Comparison of ENCODE assay signal across 2 cellular contexts in the genomic region with DNA sequence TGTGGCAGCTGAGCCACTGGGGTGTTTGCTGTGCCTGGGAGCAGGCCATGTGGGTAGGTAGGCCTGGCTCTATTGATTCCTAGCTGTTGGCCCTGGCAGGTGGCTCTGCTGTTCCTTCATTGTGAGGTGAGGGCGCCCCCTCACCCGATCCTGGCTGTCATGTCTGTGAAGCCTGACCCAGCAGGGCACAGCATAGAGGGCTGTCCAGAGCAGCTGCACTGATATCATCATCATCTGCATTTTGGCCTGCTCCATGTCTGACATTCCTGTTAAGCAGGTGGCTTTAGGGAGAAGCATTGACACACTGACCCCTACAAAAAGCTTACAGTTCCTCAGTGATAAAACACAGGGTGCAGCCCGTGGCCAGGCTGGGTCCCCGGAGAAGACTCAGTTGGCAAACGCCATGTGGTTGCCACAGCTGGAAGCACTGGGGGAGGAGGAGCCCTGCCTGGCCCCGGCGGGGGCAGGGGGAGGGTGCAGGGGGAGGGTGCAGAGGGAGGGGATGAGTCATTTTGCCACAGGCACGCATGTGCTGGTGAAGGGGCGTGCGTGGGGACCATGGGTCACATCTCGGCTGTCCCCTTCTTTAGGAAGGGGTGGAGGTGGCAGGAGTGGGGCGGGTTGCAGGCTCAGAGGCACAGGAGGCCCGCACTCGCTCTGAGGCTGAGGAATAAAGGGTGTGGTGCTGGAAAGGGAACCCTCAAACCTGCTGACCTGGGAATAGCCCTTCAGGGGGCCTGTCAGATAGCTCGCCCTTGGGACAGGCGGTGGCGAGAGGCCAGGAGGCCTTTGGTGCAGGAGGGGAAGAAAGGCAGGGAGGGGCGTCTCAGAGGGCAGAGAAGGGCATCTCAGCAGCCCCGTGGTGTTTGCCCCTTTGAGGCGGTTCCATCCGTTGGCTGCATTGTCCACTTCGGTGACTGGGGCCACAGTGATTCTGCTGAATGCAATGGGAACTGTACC.
A peak's percentile ranks its signal among the peaks of the same experiment; 100 is the strongest.
TF ChIP-seq lines count a peak whose summit lies in the region.

No MANE protein-coding gene starts in this region.

TF ChIP-seq in GM23338, 12 proteins besides CTCF, POLR2A, EP300 and RAD21:
- no peak for TF ChIP-seq NANOG (IDR thresholded peaks at IDR 0.05; ENCODE audit: borderline replicate concordance)
- TF ChIP-seq ZNF462 (CRISPR knock-in tag; IDR thresholded peaks at IDR 0.05), result no peak
- no peak for TF ChIP-seq CREB1 (CRISPR knock-in tag; IDR thresholded peaks at IDR 0.05; ENCODE audit: low read depth)
- TF ChIP-seq ZNF114 (CRISPR knock-in tag; IDR thresholded peaks at IDR 0.05), result no peak
- TF ChIP-seq ZNF331 (CRISPR knock-in tag; IDR thresholded peaks at IDR 0.05; ENCODE audit: low read depth), result no peak
- no peak for TF ChIP-seq EZH2 (IDR thresholded peaks at IDR 0.05; ENCODE audit: low read depth, unreplicated experiment)
- no peak for TF ChIP-seq JUNB (IDR thresholded peaks at IDR 0.05; ENCODE audit: unreplicated experiment)

TF ChIP-seq in GM12878, 131 proteins besides CTCF, POLR2A, EP300 and RAD21 (continues in another document):
- peak; percentile 40 for TF ChIP-seq RUNX3 (IDR thresholded peaks at IDR 0.05; ENCODE audit: low read length)
- TF ChIP-seq NBN (IDR thresholded peaks at IDR 0.05), result 0 out of 2 replicates have a peak, but pooled peaks have one; percentile 5
- TF ChIP-seq, protein P1, sequence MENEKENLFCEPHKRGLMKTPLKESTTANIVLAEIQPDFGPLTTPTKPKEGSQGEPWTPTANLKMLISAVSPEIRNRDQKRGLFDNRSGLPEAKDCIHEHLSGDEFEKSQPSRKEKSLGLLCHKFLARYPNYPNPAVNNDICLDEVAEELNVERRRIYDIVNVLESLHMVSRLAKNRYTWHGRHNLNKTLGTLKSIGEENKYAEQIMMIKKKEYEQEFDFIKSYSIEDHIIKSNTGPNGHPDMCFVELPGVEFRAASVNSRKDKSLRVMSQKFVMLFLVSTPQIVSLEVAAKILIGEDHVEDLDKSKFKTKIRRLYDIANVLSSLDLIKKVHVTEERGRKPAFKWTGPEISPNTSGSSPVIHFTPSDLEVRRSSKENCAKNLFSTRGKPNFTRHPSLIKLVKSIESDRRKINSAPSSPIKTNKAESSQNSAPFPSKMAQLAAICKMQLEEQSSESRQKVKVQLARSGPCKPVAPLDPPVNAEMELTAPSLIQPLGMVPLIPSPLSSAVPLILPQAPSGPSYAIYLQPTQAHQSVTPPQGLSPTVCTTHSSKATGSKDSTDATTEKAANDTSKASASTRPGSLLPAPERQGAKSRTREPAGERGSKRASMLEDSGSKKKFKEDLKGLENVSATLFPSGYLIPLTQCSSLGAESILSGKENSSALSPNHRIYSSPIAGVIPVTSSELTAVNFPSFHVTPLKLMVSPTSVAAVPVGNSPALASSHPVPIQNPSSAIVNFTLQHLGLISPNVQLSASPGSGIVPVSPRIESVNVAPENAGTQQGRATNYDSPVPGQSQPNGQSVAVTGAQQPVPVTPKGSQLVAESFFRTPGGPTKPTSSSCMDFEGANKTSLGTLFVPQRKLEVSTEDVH (IDR thresholded peaks at IDR 0.05; ENCODE audit: low read depth, partially characterized antibody), result no peak
- no peak for TF ChIP-seq E4F1 (IDR thresholded peaks at IDR 0.05; ENCODE audit: borderline replicate concordance, partially characterized antibody)
- no peak for TF ChIP-seq MEF2B (IDR thresholded peaks at IDR 0.05; ENCODE audit: partially characterized antibody, poor library complexity, severe bottlenecking)
- no peak for TF ChIP-seq ASH2L (IDR thresholded peaks at IDR 0.05; ENCODE audit: borderline replicate concordance, low read depth)
- TF ChIP-seq NRF1 (conservative IDR thresholded peaks at IDR 0.05; ENCODE audit: low read depth, low read length), result no peak
- TF ChIP-seq BCL11A (IDR thresholded peaks at IDR 0.05; ENCODE audit: low read depth, low read length), result no peak
- no peak for TF ChIP-seq ZNF217 (IDR thresholded peaks at IDR 0.05)
- TF ChIP-seq MXI1 (IDR thresholded peaks at IDR 0.05; ENCODE audit: low read depth, low read length), result no peak
- TF ChIP-seq FOS (IDR thresholded peaks at IDR 0.05; ENCODE audit: borderline replicate concordance, extremely low read depth, insufficient read length), result no peak
- TF ChIP-seq KAT2A (conservative IDR thresholded peaks at IDR 0.05; ENCODE audit: control insufficient read depth, low read depth, low read length), result no peak
- no peak for TF ChIP-seq SREBF1 (IDR thresholded peaks at IDR 0.05; ENCODE audit: low read length)
- TF ChIP-seq ATF7 (IDR thresholded peaks at IDR 0.05; ENCODE audit: low read depth), result no peak
- TF ChIP-seq SP1 (IDR thresholded peaks at IDR 0.05; ENCODE audit: low read depth, low read length), result no peak
- no peak for TF ChIP-seq NFIC (IDR thresholded peaks at IDR 0.05; ENCODE audit: low read depth, low read length)
- no peak for TF ChIP-seq IKZF1 (conservative IDR thresholded peaks at IDR 0.05)
- no peak for TF ChIP-seq E2F4 (IDR thresholded peaks at IDR 0.05; ENCODE audit: low read depth, low read length)
- no peak for TF ChIP-seq NFYA (IDR thresholded peaks at IDR 0.05; ENCODE audit: borderline replicate concordance, low read depth, low read length)
- TF ChIP-seq CBX5 (IDR thresholded peaks at IDR 0.05; ENCODE audit: low read depth), result no peak
- no peak for TF ChIP-seq USF2 (IDR thresholded peaks at IDR 0.05; ENCODE audit: borderline replicate concordance, low read depth, low read length)
- TF ChIP-seq, protein P2, sequence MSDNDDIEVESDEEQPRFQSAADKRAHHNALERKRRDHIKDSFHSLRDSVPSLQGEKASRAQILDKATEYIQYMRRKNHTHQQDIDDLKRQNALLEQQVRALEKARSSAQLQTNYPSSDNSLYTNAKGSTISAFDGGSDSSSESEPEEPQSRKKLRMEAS (IDR thresholded peaks at IDR 0.05; ENCODE audit: low read depth, low read length), result no peak
- no peak for TF ChIP-seq CBFB (IDR thresholded peaks at IDR 0.05; ENCODE audit: low read depth)
- TF ChIP-seq SRF (IDR thresholded peaks at IDR 0.05; ENCODE audit: low read depth in 2 of 2, low read length in 2 of 2), result 0 out of 4 replicates have a peak, but pooled peaks of 1 of the 2 experiments have one; percentile 12
- no peak for TF ChIP-seq CEBPB (IDR thresholded peaks at IDR 0.05; ENCODE audit: borderline replicate concordance in 1 of 2, low read depth in 2 of 2, low read length in 2 of 2)
- TF ChIP-seq SIN3A (IDR thresholded peaks at IDR 0.05; ENCODE audit: low read depth, low read length), result no peak
- TF ChIP-seq ZBTB40 (IDR thresholded peaks at IDR 0.05; ENCODE audit: borderline replicate concordance), result no peak
- TF ChIP-seq ATF2 (IDR thresholded peaks at IDR 0.05; ENCODE audit: low read length), result no peak; the same call in 1 of the 2 replicates
- TF ChIP-seq ZBED1 (IDR thresholded peaks at IDR 0.05; ENCODE audit: borderline replicate concordance), result no peak
- TF ChIP-seq POLR2AphosphoS5 (IDR thresholded peaks at IDR 0.05; ENCODE audit: low read length), result no peak
- peak; percentile 56; the same call in 1 of the 2 replicates for TF ChIP-seq EED (IDR thresholded peaks at IDR 0.05; ENCODE audit: low read depth)
- no peak for TF ChIP-seq YY1 (IDR thresholded peaks at IDR 0.05; ENCODE audit: low read depth, low read length)
- no peak for TF ChIP-seq CHD1 (IDR thresholded peaks at IDR 0.05; ENCODE audit: low read depth, low read length)
- no peak for TF ChIP-seq PKNOX1 (IDR thresholded peaks at IDR 0.05)
- TF ChIP-seq RBBP5 (conservative IDR thresholded peaks at IDR 0.05), result no peak
- TF ChIP-seq BHLHE40 (IDR thresholded peaks at IDR 0.05; ENCODE audit: borderline replicate concordance in 1 of 2, low read depth in 2 of 2, low read length in 1 of 2), result peak in 1 of 2 experiments; percentile 6; a peak in 1 of 4 replicates
